In genomic region chr5:157172408-157172807, GRCh38 we compare ENCODE assay signal across 8 cellular contexts.
DNase-seq lines count a peak whose midpoint lies in the region; ATAC-seq and TF ChIP-seq lines count a peak whose summit lies in the region.

No MANE protein-coding gene starts in this region.

- no peak for TF ChIP-seq CTCF in GM10266 (IDR thresholded peaks at IDR 0.05; ENCODE audit: control insufficient read depth, insufficient read depth, low read depth, missing control alignments)

- peak; percentile 98 for ATAC-seq in HG02623 (IDR thresholded peaks at IDR 0.05; ENCODE audit: unreplicated experiment)

- DNase-seq in GM10266 (ENCODE audit: extremely low spot score) = peak; percentile 80
- peak; percentile 50 to 92 (median 64) for DNase-seq in T-helper 1 cell
- DNase-seq in central memory CD4-positive, alpha-beta T cell = peak; percentile 81
- DNase-seq in stimulated activated naive CD4-positive, alpha-beta T cell treated with Interleukin-2 at 50 U/mL for 16 hours (lab: John Stamatoyannopoulos, UW) = peak; percentile 93
- no peak for DNase-seq in islet precursor cell
- DNase-seq in SKM-1 (lab: John Stamatoyannopoulos, UW; ENCODE audit: unreplicated experiment) = no peak
- DNase-seq in NCI-H2227 treated with DMSO at 0.1 percent for 48 hours (lab: John Stamatoyannopoulos, UW) = no peak

Comparison
In these comparisons a context has a peak if more than half of its experiments do, and no peak if none do; other contexts are left out.
1. DNase-seq: peak in GM10266 (single experiment), T-helper 1 cell (5 of 5), central memory CD4-positive, alpha-beta T cell (single experiment) and stimulated activated naive CD4-positive, alpha-beta T cell treated with Interleukin-2 at 50 U/mL for 16 hours (single experiment); none in islet precursor cell (single experiment), SKM-1 (single experiment) and NCI-H2227 treated with DMSO at 0.1 percent for 48 hours (single experiment).